Comparison of ENCODE assay signal across 21 cellular contexts in the genomic region with DNA sequence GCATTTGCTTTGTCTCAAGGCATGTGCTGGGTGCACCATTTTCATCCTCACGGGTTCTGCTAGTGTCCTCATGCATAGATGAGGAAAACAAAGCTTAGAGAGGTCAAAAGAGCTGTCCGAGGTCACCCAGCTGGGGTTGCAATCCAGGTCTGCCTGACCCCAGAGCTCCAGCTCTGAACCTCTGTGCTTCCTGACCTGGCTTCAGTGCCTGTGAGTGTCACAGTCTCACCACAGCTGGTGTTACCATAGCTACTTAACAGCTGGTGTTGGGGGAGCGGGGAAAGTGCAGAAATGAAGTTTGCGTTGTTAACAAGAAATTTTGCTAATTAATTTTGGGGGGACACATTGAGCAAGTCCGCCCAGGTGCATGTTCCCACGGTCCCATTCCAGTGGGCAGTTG.
DNase-seq lines count a peak whose midpoint lies in the region; ATAC-seq, FAIRE-seq and TF ChIP-seq lines count a peak whose summit lies in the region.
"Had no signal": no experiment of that assay in that cellular context is flagged by ENCODE, and none has a peak within 500 bp of the region (broad histone marks: within the 10 kb centered on the region; RNA-seq: fewer than 3 reads in every experiment).

No MANE protein-coding gene starts in this region.

- peak; percentile 57 for ATAC-seq in HepG2
- no peak for ATAC-seq in right lobe of liver
- no peak for ATAC-seq in K562
- ATAC-seq in HG03571 (IDR thresholded peaks at IDR 0.05; ENCODE audit: unreplicated experiment), result no peak
- ATAC-seq: CD8-positive, alpha-beta T cell; HCT116 had no signal

- TF ChIP-seq EP300 in HepG2 (IDR thresholded peaks at IDR 0.05; ENCODE audit: low read depth in 2 of 2, low read length in 2 of 2), result no peak
- TF ChIP-seq EP300 in HepG2 (CRISPR knock-in tag; IDR thresholded peaks at IDR 0.05; ENCODE audit: borderline replicate concordance), result no peak
- no peak for TF ChIP-seq EP300 in K562 (IDR thresholded peaks at IDR 0.05; ENCODE audit: low read length)

- no peak overlapping the region for H3K9ac ChIP-seq in HepG2 (ENCODE audit: insufficient read depth, low read depth, low read length)
- H3K9ac ChIP-seq in K562 (ENCODE audit: insufficient read depth in 1 of 2, low read depth in 2 of 2, low read length in 2 of 2), result no peak overlapping the region
- no peak overlapping the region for H3K9ac ChIP-seq in mesendoderm (ENCODE audit: low read length)
- H3K9ac ChIP-seq: BLaER1 treated with 17β-estradiol and CSF1 and Interleukin-3, amounts not matched to agents 10 nM and 100 nM; GM23248 had no signal

- no peak overlapping the region for H3K4me3 ChIP-seq in HepG2 (replicated peaks in 1 of 3; ENCODE audit: insufficient read depth in 1 of 3, low read depth in 2 of 3, low read length in 3 of 3)
- no peak overlapping the region for H3K4me3 ChIP-seq in right lobe of liver
- no peak overlapping the region for H3K4me3 ChIP-seq in K562
- no peak overlapping the region for H3K4me3 ChIP-seq in mesendoderm (ENCODE audit: low read length)
- H3K4me3 ChIP-seq: BLaER1 treated with 17β-estradiol and CSF1 and Interleukin-3, amounts not matched to agents 10 nM and 100 nM; GM23248 had no signal

- no peak for DNase-seq in HepG2 (ENCODE audit: low spot score)
- no peak for DNase-seq in right lobe of liver
- DNase-seq in K562 (ENCODE audit: extremely low read depth in 1 of 4, low spot score in 3 of 4), result no peak
- DNase-seq in mesendoderm, result peak; percentile 14
- no peak for DNase-seq in mesothelial cell of epicardium (ENCODE audit: low spot score in 2 of 2, unreplicated experiment in 2 of 2)
- DNase-seq in COLO829 (ENCODE audit: low spot score), result no peak
- DNase-seq: CD8-positive, alpha-beta T cell; COR-L47; DMS 273 treated with DMSO at 0.1 percent for 48 hours; DMS53; DND-41; EL; GM23248; H7; HFFc6 had no signal

- BruUV-seq in HepG2 (replicated peaks; lab: Mats Ljungman, UMichigan) (no TSS peak), K562 (replicated peaks; lab: Mats Ljungman, UMichigan) (no TSS peak)

- H3K79me2 ChIP-seq in HepG2 (ENCODE audit: insufficient read depth, low read length), result no peaks in the 10 kb centered on the region
- no peaks in the 10 kb centered on the region for H3K79me2 ChIP-seq in K562 (ENCODE audit: control insufficient read depth, insufficient read depth, low read length)
- H3K79me2 ChIP-seq in mesendoderm (ENCODE audit: control insufficient read depth, insufficient read depth, low read length), result no peaks in the 10 kb centered on the region

- H3K4me1 ChIP-seq in HepG2 (ENCODE audit: insufficient read depth, low read length) (no peaks in the 10 kb centered on the region), right lobe of liver (no peaks in the 10 kb centered on the region), K562 (replicated peaks in 1 of 2; ENCODE audit: control insufficient read depth in 2 of 2, insufficient read depth in 2 of 2, low read length in 2 of 2) (no peaks in the 10 kb centered on the region), mesendoderm (ENCODE audit: control insufficient read depth, low read depth, low read length) (no peaks in the 10 kb centered on the region)

- no peak for TF ChIP-seq POLR2A in HepG2 (IDR thresholded peaks at IDR 0.05; ENCODE audit: insufficient read depth in 1 of 2, low read depth in 2 of 2, low read length in 2 of 2)
- no peak for TF ChIP-seq POLR2A in right lobe of liver (IDR thresholded peaks at IDR 0.05)
- TF ChIP-seq POLR2A in K562 (conservative IDR thresholded peaks at IDR 0.05), result no peak

- no peak overlapping the region for H3K18ac ChIP-seq in mesendoderm (ENCODE audit: low read length)

- H3K4ac ChIP-seq in mesendoderm (ENCODE audit: low read depth, low read length), result no peak overlapping the region

- H3K4me2 ChIP-seq in HepG2 (ENCODE audit: low read depth, low read length), result no peak overlapping the region
- H3K4me2 ChIP-seq in K562 (ENCODE audit: insufficient read depth, low read length), result no peak overlapping the region
- H3K4me2 ChIP-seq in mesendoderm (ENCODE audit: low read length), result no peak overlapping the region

- H3K27ac ChIP-seq in HepG2 (ENCODE audit: extremely low read length, insufficient read depth, low read length) (no peak overlapping the region), right lobe of liver (no peak overlapping the region), K562 (ENCODE audit: extremely low read depth, low read depth, low read length) (no peak overlapping the region), mesendoderm (ENCODE audit: low read depth, low read length) (no peak overlapping the region)
- H3K27ac ChIP-seq: BLaER1 treated with 17β-estradiol and CSF1 and Interleukin-3, amounts not matched to agents 10 nM and 100 nM; GM23248 had no signal

- H4K8ac ChIP-seq in mesendoderm (ENCODE audit: low read depth, low read length), result no peak overlapping the region

- in situ Hi-C loops in HepG2 (cut with HindIII; ENCODE audit: extremely low pct_ligation_motif_present, low pct_unique_long_range_greater_than_20kb), result no loop called here
- in situ Hi-C loops in K562 (cut with MboI), result no loop called here

- no peaks in the 10 kb centered on the region for H3K27me3 Mint-ChIP-seq in mesothelial cell of epicardium (ENCODE audit: low read depth)
- H3K27me3 Mint-ChIP-seq: B cell had no signal

- WGBS in HepG2 (ENCODE audit: low lambda C conversion rate), result 24% methylated on average over 6 of the region's 6 CpGs
- WGBS in right lobe of liver (ENCODE audit: insufficient coverage, low coverage, low lambda C conversion rate, missing lambda C conversion rate), result 48% methylated on average over 6 of the region's 6 CpGs
- WGBS in K562 (ENCODE audit: insufficient coverage, low coverage, missing lambda C conversion rate), result 1% methylated on average over 6 of the region's 6 CpGs
- WGBS in mesendoderm (ENCODE audit: extremely low coverage, insufficient coverage, low lambda C conversion rate), result no CpG with 5 or more reads among the region's 6 CpGs

- no peaks in the 10 kb centered on the region for H3K36me3 Mint-ChIP-seq in mesothelial cell of epicardium
- H3K36me3 Mint-ChIP-seq: CD8-positive, alpha-beta T cell had no signal

- no peaks in the 10 kb centered on the region for H3K9me3 Mint-ChIP-seq in mesothelial cell of epicardium
- H3K9me3 Mint-ChIP-seq: CD8-positive, alpha-beta T cell; HFFc6 had no signal

- no peak overlapping the region for H2AK5ac ChIP-seq in mesendoderm (ENCODE audit: low read length)

- H2BK5ac ChIP-seq in mesendoderm (ENCODE audit: low read length), result no peak overlapping the region

- H3K27ac Mint-ChIP-seq in mesothelial cell of epicardium, result no peak overlapping the region
- H3K27ac Mint-ChIP-seq: B cell; CD8-positive, alpha-beta T cell; HFFc6 had no signal

- H4K5ac ChIP-seq in mesendoderm (ENCODE audit: low read length), result no peak overlapping the region

- no peak overlapping the region for H2BK120ac ChIP-seq in mesendoderm (ENCODE audit: low read depth, low read length)

- intact Hi-C loops in HepG2 (cut with micrococcal nuclease; ENCODE audit: unreplicated experiment) (no loop called here), right lobe of liver (cut with DNase I) (no loop called here), K562 (cut with micrococcal nuclease) (no loop called here)

- FAIRE-seq in HepG2 (lab: Jason Lieb, UNC), result no peak
- FAIRE-seq in K562 (lab: Jason Lieb, UNC), result no peak
- FAIRE-seq: G401.6, GM12891 had no signal

- no peaks in the 10 kb centered on the region for H3K9me1 ChIP-seq in K562 (ENCODE audit: control insufficient read depth, insufficient read depth, low read length)

- H3K9me3 ChIP-seq in HepG2 (ENCODE audit: low read length) (no peaks in the 10 kb centered on the region), right lobe of liver (no peaks in the 10 kb centered on the region), K562 (replicated peaks; ENCODE audit: control insufficient read depth, insufficient read depth, low read depth, low read length) (no peaks in the 10 kb centered on the region)

- H3K36me3 ChIP-seq in HepG2 (replicated peaks in 1 of 2; ENCODE audit: control insufficient read depth in 1 of 2, insufficient read depth in 2 of 2, low read length in 2 of 2) (no peaks in the 10 kb centered on the region), right lobe of liver (no peaks in the 10 kb centered on the region), K562 (ENCODE audit: control insufficient read depth, insufficient read depth, low read length) (no peaks in the 10 kb centered on the region), mesendoderm (ENCODE audit: control insufficient read depth, insufficient read depth, low read length) (no peaks in the 10 kb centered on the region)
- H3K36me3 ChIP-seq: BLaER1 treated with 17β-estradiol and CSF1 and Interleukin-3, amounts not matched to agents 10 nM and 100 nM had no signal

- TF ChIP-seq RAD21 in HepG2 (CRISPR knock-in tag; IDR thresholded peaks at IDR 0.05) (no peak), K562 (CRISPR knock-in tag; conservative IDR thresholded peaks at IDR 0.05 in 1 of 2, IDR thresholded peaks at IDR 0.05 in 1 of 2) (no peak)

- no peak overlapping the region for H2BK15ac ChIP-seq in mesendoderm (replicated peaks; ENCODE audit: low read depth)

- H3K4me1 Mint-ChIP-seq in mesothelial cell of epicardium, result peaks cover 7% of the 10 kb centered on the region
- H3K4me1 Mint-ChIP-seq: B cell had no signal

- no peak overlapping the region for H3K56ac ChIP-seq in mesendoderm (ENCODE audit: low read length)

- CTCF ChIA-PET in HepG2 (lab: Yijun Ruan, JAX; ENCODE audit: low intra/inter-chr PET ratio, low total read pairs), result no interaction called here
- CTCF ChIA-PET in K562 (lab: Yijun Ruan, JAX; ENCODE audit: low intra/inter-chr PET ratio), result no interaction called here

- no peaks in the 10 kb centered on the region for H3K27me3 ChIP-seq in HepG2 (ENCODE audit: control insufficient read depth in 1 of 2, insufficient read depth in 2 of 2, low read length in 2 of 2)
- no peaks in the 10 kb centered on the region for H3K27me3 ChIP-seq in right lobe of liver
- peaks cover 2 to 56% of the 10 kb centered on the region in 2 experiments; a peak in 4 of 5 replicates for H3K27me3 ChIP-seq in K562 (ENCODE audit: control insufficient read depth in 2 of 2, insufficient read depth in 2 of 2, low read length in 2 of 2)
- H3K27me3 ChIP-seq in mesendoderm (ENCODE audit: insufficient read depth, low read length, poor library complexity), result no peaks in the 10 kb centered on the region
- H3K27me3 ChIP-seq: BLaER1 treated with 17β-estradiol and CSF1 and Interleukin-3, amounts not matched to agents 10 nM and 100 nM had no signal

- POLR2A ChIA-PET in HepG2 (lab: Yijun Ruan, JAX) (no interaction called here), K562 (lab: Yijun Ruan, JAX) (no interaction called here)

- no peaks in the 10 kb centered on the region for H3K79me1 ChIP-seq in mesendoderm (ENCODE audit: low read length)

- TF ChIP-seq CTCF in HepG2 (CRISPR knock-in tag; IDR thresholded peaks at IDR 0.05), result no peak
- no peak for TF ChIP-seq CTCF in right lobe of liver (IDR thresholded peaks at IDR 0.05)
- no peak for TF ChIP-seq CTCF in K562 (IDR thresholded peaks at IDR 0.05 in 2 of 3, conservative IDR thresholded peaks at IDR 0.05 in 1 of 3; ENCODE audit: insufficient read depth in 2 of 3, low read depth in 1 of 3, low read length in 3 of 3)
- TF ChIP-seq CTCF in mesothelial cell of epicardium (IDR thresholded peaks at IDR 0.05; ENCODE audit: unreplicated experiment), result no peak

- no peaks in the 10 kb centered on the region for H4K20me1 ChIP-seq in HepG2 (ENCODE audit: insufficient read depth, low read length)
- H4K20me1 ChIP-seq in K562 (replicated peaks; ENCODE audit: control insufficient read depth, insufficient read depth, low read length), result no peaks in the 10 kb centered on the region
- H4K20me1 ChIP-seq: BLaER1 treated with 17β-estradiol and CSF1 and Interleukin-3, amounts not matched to agents 10 nM and 100 nM had no signal

- H2AFZ ChIP-seq in HepG2 (ENCODE audit: low read length) (no peak overlapping the region), K562 (ENCODE audit: low read depth, low read length) (no peak overlapping the region)
- H2AFZ ChIP-seq: GM23248 had no signal

- no peak overlapping the region for H3K4me3 Mint-ChIP-seq in mesothelial cell of epicardium
- H3K4me3 Mint-ChIP-seq: B cell; CD8-positive, alpha-beta T cell; HFFc6 had no signal

- H3K23ac ChIP-seq in mesendoderm (ENCODE audit: low read length), result no peak overlapping the region

Comparison
In these comparisons a context has a peak if more than half of its experiments do, and no peak if none do; other contexts are left out.
1. Of the 241 proteins assayed by ChIP-seq in both HepG2 and K562: peak only in HepG2: none; only in K562: TFAP4; in both: none; in neither: 240.